ENCODE assay signal across 17 cellular contexts in the genomic region with DNA sequence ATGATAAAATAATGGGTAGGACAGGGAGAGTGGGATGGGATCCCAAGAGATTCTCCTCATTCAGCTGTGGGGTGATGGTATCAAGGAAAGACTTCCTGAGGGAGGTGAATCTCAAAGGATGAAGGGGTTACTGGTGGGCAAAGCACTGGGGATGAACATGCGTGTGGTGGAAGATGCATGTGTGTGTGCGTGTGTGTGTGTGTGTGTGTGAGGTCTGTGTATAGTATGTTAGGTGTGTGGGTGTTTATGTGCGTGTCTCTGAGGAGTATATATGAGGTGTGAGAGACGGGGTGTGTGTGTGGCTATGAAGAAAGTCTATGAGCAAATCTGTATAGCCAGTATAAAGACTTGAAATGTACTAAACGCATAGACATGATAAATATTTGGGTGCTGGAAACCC.
DNase-seq lines count a peak whose midpoint lies in the region; ATAC-seq and TF ChIP-seq lines count a peak whose summit lies in the region.
"Had no signal": no experiment of that assay in that cellular context is flagged by ENCODE, and none has a peak within 500 bp of the region (broad histone marks: within the 10 kb centered on the region; RNA-seq: fewer than 3 reads in every experiment).

No MANE protein-coding gene starts in this region.

- H3K9me3 ChIP-seq in hepatocyte (ENCODE audit: low read depth) (no peaks in the 10 kb centered on the region), smooth muscle cell (replicated peaks; ENCODE audit: low read depth) (no peaks in the 10 kb centered on the region), gastroesophageal sphincter (no peaks in the 10 kb centered on the region)
- H3K9me3 ChIP-seq: SJCRH30 had no signal

- H3K4me3 Mint-ChIP-seq in Calu3 (ENCODE audit: low read depth, unreplicated experiment) = no peak overlapping the region
- no peak overlapping the region for H3K4me3 Mint-ChIP-seq in activated T-helper 2 cell treated with anti-CD3 and anti-CD28 coated beads, Interferon-gamma antibody, Interleukin-2, Interleukin-4, amounts not matched to agents 10 μg/mL and 5 μg/mL and 100 μg/mL, durations not matched to agents 14 hours and 24 hours and 36 hours (ENCODE audit: low read depth)

- no peaks in the 10 kb centered on the region for H3K27me3 ChIP-seq in hepatocyte
- no peaks in the 10 kb centered on the region for H3K27me3 ChIP-seq in smooth muscle cell (ENCODE audit: low read depth)
- H3K27me3 ChIP-seq in gastroesophageal sphincter = no peaks in the 10 kb centered on the region
- H3K27me3 ChIP-seq: SJCRH30 had no signal

- H2AFZ ChIP-seq in hepatocyte = no peak overlapping the region
- H2AFZ ChIP-seq in smooth muscle cell (ENCODE audit: low read depth) = no peak overlapping the region

- H3K36me3 ChIP-seq in hepatocyte (replicated peaks; ENCODE audit: insufficient read depth, low read depth) (no peaks in the 10 kb centered on the region), smooth muscle cell (ENCODE audit: low read depth) (no peaks in the 10 kb centered on the region), gastroesophageal sphincter (no peaks in the 10 kb centered on the region)
- H3K36me3 ChIP-seq: SJCRH30 had no signal

- CTCF ChIA-PET in Calu3 (lab: Charles Lee) = interaction anchor here (0.7 to 1.2 kb wide), 2 partner anchors 15 to 35 kb away, joined by 3 read pairs; no protein-coding TSS in a partner anchor

- H3K4me2 ChIP-seq in hepatocyte (no peak overlapping the region), smooth muscle cell (peak overlapping the region; percentile 20)

- peak overlapping the region; percentile 69 for H3K27ac Mint-ChIP-seq in Calu3 (ENCODE audit: unreplicated experiment)
- H3K27ac Mint-ChIP-seq in activated T-helper 2 cell treated with anti-CD3 and anti-CD28 coated beads, Interferon-gamma antibody, Interleukin-2, Interleukin-4, amounts not matched to agents 10 μg/mL and 5 μg/mL and 100 μg/mL, durations not matched to agents 14 hours and 24 hours and 36 hours = peak overlapping the region; percentile 1

- intact Hi-C loops in Calu3 (cut with micrococcal nuclease; ENCODE audit: unreplicated experiment) = loop anchor here (5.0 kb wide), 1 partner anchor 273 kb away; no protein-coding TSS in a partner anchor
- intact Hi-C loops in activated T-helper 2 cell treated with anti-CD3 and anti-CD28 coated beads, Interferon-gamma antibody, Interleukin-2, Interleukin-4, amounts not matched to agents 10 μg/mL and 5 μg/mL and 100 μg/mL, durations not matched to agents 14 hours and 24 hours and 36 hours (cut with micrococcal nuclease) = loop anchor here (5.0 kb wide), 1 partner anchor 67 kb away; no protein-coding TSS in a partner anchor

- ATAC-seq in gastroesophageal sphincter (no peak), GM18870 (IDR thresholded peaks at IDR 0.05; ENCODE audit: unreplicated experiment) (no peak)
- ATAC-seq: HepG2 had no signal

- no peak overlapping the region for H3K9ac ChIP-seq in smooth muscle cell (ENCODE audit: low read depth)

- no peaks in the 10 kb centered on the region for H3K9me3 Mint-ChIP-seq in Calu3 (ENCODE audit: low read depth, unreplicated experiment)
- peaks cover 3% of the 10 kb centered on the region for H3K9me3 Mint-ChIP-seq in activated T-helper 2 cell treated with anti-CD3 and anti-CD28 coated beads, Interferon-gamma antibody, Interleukin-2, Interleukin-4, amounts not matched to agents 10 μg/mL and 5 μg/mL and 100 μg/mL, durations not matched to agents 14 hours and 24 hours and 36 hours

- DNase-seq in Calu3 (no peak), hepatocyte (ENCODE audit: low spot score) (no peak), smooth muscle cell (lab: John Stamatoyannopoulos, UW; ENCODE audit: unreplicated experiment) (no peak), COR-L47 (lab: John Stamatoyannopoulos, UW) (no peak), activated gamma-delta T cell (lab: John Stamatoyannopoulos, UW) (no peak)
- DNase-seq in activated T-helper 2 cell treated with anti-CD3 and anti-CD28 coated beads, Interferon-gamma antibody, Interleukin-2, Interleukin-4, amounts not matched to agents 10 μg/mL and 5 μg/mL and 100 μg/mL, durations not matched to agents 14 hours and 24 hours and 36 hours (ENCODE audit: low spot score) = no peak
- DNase-seq: AML-193, KBM-7, MM.1S, NCI-H1417 treated with DMSO at 0.1 percent for 48 hours, NCI-H187, NCI-H446 had no signal

- no TSS peak for BruUV-seq in Calu3 (replicated peaks; lab: Mats Ljungman, UMichigan)

- H3K79me2 ChIP-seq in hepatocyte (no peaks in the 10 kb centered on the region), smooth muscle cell (ENCODE audit: low read depth) (no peaks in the 10 kb centered on the region)

- H3K9me2 ChIP-seq in hepatocyte (replicated peaks; ENCODE audit: insufficient read depth) = no peaks in the 10 kb centered on the region

- no peaks in the 10 kb centered on the region for H4K20me1 ChIP-seq in hepatocyte (ENCODE audit: insufficient read depth, poor library complexity, severe bottlenecking)
- H4K20me1 ChIP-seq in smooth muscle cell (ENCODE audit: low read depth) = no peaks in the 10 kb centered on the region

- no peak for TF ChIP-seq POLR2A in gastroesophageal sphincter (IDR thresholded peaks at IDR 0.05)

- H3K27ac ChIP-seq in hepatocyte (peak overlapping the region; percentile 53), smooth muscle cell (ENCODE audit: low read depth) (no peak overlapping the region), gastroesophageal sphincter (no peak overlapping the region)
- H3K27ac ChIP-seq: C4-2B, SJCRH30 had no signal

- H3F3A ChIP-seq in smooth muscle cell (ENCODE audit: low read depth) = peaks cover 8% of the 10 kb centered on the region

- 82% methylated on average over 5 of the region's 5 CpGs for WGBS in hepatocyte (ENCODE audit: low lambda C conversion rate, missing lambda C conversion rate)
- WGBS in smooth muscle cell (ENCODE audit: low lambda C conversion rate) = 81% methylated on average over 5 of the region's 5 CpGs
- WGBS in gastroesophageal sphincter (ENCODE audit: low coverage in 1 of 2), 2 donors = 33 to 76% methylated on average over 1 to 5 of the region's 5 CpGs

- H3K4me1 Mint-ChIP-seq in Calu3 (ENCODE audit: low read depth, unreplicated experiment) = peaks cover 44% of the 10 kb centered on the region
- H3K4me1 Mint-ChIP-seq in activated T-helper 2 cell treated with anti-CD3 and anti-CD28 coated beads, Interferon-gamma antibody, Interleukin-2, Interleukin-4, amounts not matched to agents 10 μg/mL and 5 μg/mL and 100 μg/mL, durations not matched to agents 14 hours and 24 hours and 36 hours (ENCODE audit: low read depth) = peaks cover 76% of the 10 kb centered on the region

- TF ChIP-seq EP300 in gastroesophageal sphincter (IDR thresholded peaks at IDR 0.05) = no peak

- H3K4me1 ChIP-seq in hepatocyte (ENCODE audit: insufficient read depth) (peaks cover 15% of the 10 kb centered on the region), smooth muscle cell (ENCODE audit: low read depth) (peaks cover 14% of the 10 kb centered on the region), gastroesophageal sphincter (no peaks in the 10 kb centered on the region)
- H3K4me1 ChIP-seq: SJCRH30 had no signal

- H3K27me3 Mint-ChIP-seq in Calu3 (ENCODE audit: unreplicated experiment) = no peaks in the 10 kb centered on the region
- no peaks in the 10 kb centered on the region for H3K27me3 Mint-ChIP-seq in activated T-helper 2 cell treated with anti-CD3 and anti-CD28 coated beads, Interferon-gamma antibody, Interleukin-2, Interleukin-4, amounts not matched to agents 10 μg/mL and 5 μg/mL and 100 μg/mL, durations not matched to agents 14 hours and 24 hours and 36 hours (ENCODE audit: low read depth)

- H3K4me3 ChIP-seq in hepatocyte = no peak overlapping the region
- H3K4me3 ChIP-seq in smooth muscle cell = no peak overlapping the region
- H3K4me3 ChIP-seq in gastroesophageal sphincter = no peak overlapping the region
- H3K4me3 ChIP-seq: SJCRH30 had no signal

- TF ChIP-seq CTCF in Calu3 (IDR thresholded peaks at IDR 0.05; ENCODE audit: unreplicated experiment) (no peak), hepatocyte (IDR thresholded peaks at IDR 0.05; ENCODE audit: poor library complexity) (no peak), smooth muscle cell (IDR thresholded peaks at IDR 0.05; ENCODE audit: borderline replicate concordance, insufficient read depth, poor library complexity, severe bottlenecking) (no peak), gastroesophageal sphincter (IDR thresholded peaks at IDR 0.05) (no peak)

- no peaks in the 10 kb centered on the region for H3K36me3 Mint-ChIP-seq in Calu3 (ENCODE audit: insufficient read depth, unreplicated experiment)
- peaks cover 8% of the 10 kb centered on the region for H3K36me3 Mint-ChIP-seq in activated T-helper 2 cell treated with anti-CD3 and anti-CD28 coated beads, Interferon-gamma antibody, Interleukin-2, Interleukin-4, amounts not matched to agents 10 μg/mL and 5 μg/mL and 100 μg/mL, durations not matched to agents 14 hours and 24 hours and 36 hours (ENCODE audit: low read depth)
